Comparison of ENCODE assay signal across 28 cellular contexts in the genomic region with DNA sequence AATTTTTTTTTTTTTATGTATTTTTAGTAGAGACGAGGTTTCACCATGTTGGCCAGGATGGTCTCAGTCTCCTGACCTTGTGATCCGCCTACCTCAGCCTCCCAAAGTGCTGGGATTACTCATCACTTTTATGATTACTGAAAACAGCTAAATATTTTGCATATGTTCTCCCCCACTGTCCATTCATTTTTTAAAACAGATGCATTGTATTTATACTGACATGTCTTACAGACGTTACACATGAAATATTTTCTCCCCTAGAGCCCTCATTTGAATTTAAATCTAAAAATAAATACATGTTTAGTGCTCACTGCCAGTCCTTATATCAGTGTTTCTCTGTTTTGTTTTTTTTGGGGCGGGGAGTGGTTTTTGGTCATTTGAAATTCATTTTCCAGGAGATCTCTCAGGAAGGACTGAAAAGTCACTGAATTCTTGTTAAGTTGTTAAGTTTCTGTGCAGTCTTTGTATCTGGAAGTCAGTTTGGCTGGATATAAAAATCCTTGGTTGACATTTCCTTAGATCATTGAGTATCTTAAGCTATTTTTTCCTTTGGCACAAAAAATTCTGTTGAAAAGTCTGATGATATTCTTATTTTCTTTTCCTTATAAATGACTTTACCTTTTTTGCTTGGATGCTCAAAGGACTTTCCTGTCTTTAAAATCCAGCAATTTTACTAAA.
"Had no signal": no experiment of that assay in that cellular context is flagged by ENCODE, and none has a peak within 500 bp of the region (broad histone marks: within the 10 kb centered on the region; RNA-seq: fewer than 3 reads in every experiment).

No MANE protein-coding gene starts in this region.

- H3K9me3 Mint-ChIP-seq: dendritic cell treated with granulocyte-macrophage colony-stimulating factor and Interleukin-4, amounts not matched to agents 40 ng/mL and 50 ng/mL, for 4 days; stimulated activated memory B cell treated with anti-CD40 and anti-IgM and Interleukin-4, amounts not matched to agents 10 μg/mL and 1 μg/mL and 100 μg/mL, for 72 hours had no signal

- H3K27ac ChIP-seq: colonic mucosa, epithelial cell of prostate, foreskin keratinocyte, gastroesophageal sphincter, heart left ventricle, hepatocyte, left lung, neural progenitor cell, parathyroid adenoma, testis, tibial artery had no signal

- H3K4me3 ChIP-seq: colonic mucosa, gastroesophageal sphincter, heart left ventricle, hepatocyte, left lung, neural progenitor cell, testis, tibial artery had no signal

- H2AFZ ChIP-seq: hepatocyte, neural progenitor cell, parathyroid adenoma had no signal

- H3K4me3 Mint-ChIP-seq: dendritic cell treated with granulocyte-macrophage colony-stimulating factor and Interleukin-4, amounts not matched to agents 40 ng/mL and 50 ng/mL, for 4 days; endodermal cell; naive thymus-derived CD4-positive, alpha-beta T cell; nephron; neural progenitor cell; stimulated activated memory B cell treated with anti-CD40 and anti-IgM and Interleukin-4, amounts not matched to agents 10 μg/mL and 1 μg/mL and 100 μg/mL, for 72 hours; type B pancreatic cell had no signal

- H3K27ac Mint-ChIP-seq: dendritic cell treated with granulocyte-macrophage colony-stimulating factor and Interleukin-4, amounts not matched to agents 40 ng/mL and 50 ng/mL, for 4 days; endodermal cell; nephron; neural progenitor cell; progenitor cell of endocrine pancreas; stimulated activated memory B cell treated with anti-CD40 and anti-IgM and Interleukin-4, amounts not matched to agents 10 μg/mL and 1 μg/mL and 100 μg/mL, for 72 hours; type B pancreatic cell had no signal

- ATAC-seq: esophagus mucosa; foreskin keratinocyte; gastroesophageal sphincter; heart left ventricle; left lung; naive thymus-derived CD4-positive, alpha-beta T cell; sciatic nerve; stimulated activated memory B cell treated with anti-CD40 and anti-IgM and Interleukin-4, amounts not matched to agents 10 μg/mL and 1 μg/mL and 100 μg/mL, for 72 hours; stimulated activated naive CD8-positive, alpha-beta T cell treated with anti-CD3 and anti-CD28 coated beads, Interleukin-15, Interleukin-2, amounts not matched to agents 100 U/mL and 50 U/mL, for 24 hours had no signal

- H3K4me1 Mint-ChIP-seq: nephron, neural progenitor cell had no signal

- H3K9ac ChIP-seq: neural progenitor cell, parathyroid adenoma had no signal

- H3K4me1 ChIP-seq: colonic mucosa, foreskin keratinocyte, gastroesophageal sphincter, left lung, neural progenitor cell, parathyroid adenoma, tibial artery had no signal

- H3K27me3 ChIP-seq: colonic mucosa, foreskin keratinocyte, gastroesophageal sphincter, heart left ventricle, hepatocyte, left lung, neural progenitor cell, testis, tibial artery had no signal

- H3K27me3 Mint-ChIP-seq: dendritic cell treated with granulocyte-macrophage colony-stimulating factor and Interleukin-4, amounts not matched to agents 40 ng/mL and 50 ng/mL, for 4 days; naive thymus-derived CD4-positive, alpha-beta T cell; progenitor cell of endocrine pancreas; stimulated activated memory B cell treated with anti-CD40 and anti-IgM and Interleukin-4, amounts not matched to agents 10 μg/mL and 1 μg/mL and 100 μg/mL, for 72 hours; type B pancreatic cell had no signal

- H3K4me2 ChIP-seq: hepatocyte, neural progenitor cell had no signal

- FAIRE-seq: kidney had no signal

- DNase-seq: colonic mucosa; effector CD8-positive, alpha-beta T cell; endodermal cell; foreskin keratinocyte; heart left ventricle; kidney; left lung; mesendoderm; midbrain; naive thymus-derived CD4-positive, alpha-beta T cell; stimulated activated CD4-positive, alpha-beta T cell treated with anti-CD3 and anti-CD28 coated beads, Interleukin-2, amount 100 ng/mL, for 24 hours; stimulated activated CD4-positive, alpha-beta T cell treated with anti-CD3 and anti-CD28 coated beads, Interleukin-4, amount 100 ng/mL, for 24 hours; stimulated activated naive CD8-positive, alpha-beta T cell treated with anti-CD3 and anti-CD28 coated beads, Interleukin-15, Interleukin-2, amounts not matched to agents 100 U/mL and 50 U/mL, for 24 hours; substantia nigra; testis; tibial artery had no signal

- H3K9me3 ChIP-seq: colonic mucosa, testis, tibial artery had no signal
